1 cellular context compared by ENCODE assay signal in genomic region chr9:126527109-126527825, GRCh38.
TF ChIP-seq lines count a peak whose summit lies in the region.

No MANE protein-coding gene starts in this region.

TF ChIP-seq in HepG2, 621 proteins besides CTCF, POLR2A, EP300 and RAD21 (continued from another document and continues in another):
- TF ChIP-seq, protein P1, sequence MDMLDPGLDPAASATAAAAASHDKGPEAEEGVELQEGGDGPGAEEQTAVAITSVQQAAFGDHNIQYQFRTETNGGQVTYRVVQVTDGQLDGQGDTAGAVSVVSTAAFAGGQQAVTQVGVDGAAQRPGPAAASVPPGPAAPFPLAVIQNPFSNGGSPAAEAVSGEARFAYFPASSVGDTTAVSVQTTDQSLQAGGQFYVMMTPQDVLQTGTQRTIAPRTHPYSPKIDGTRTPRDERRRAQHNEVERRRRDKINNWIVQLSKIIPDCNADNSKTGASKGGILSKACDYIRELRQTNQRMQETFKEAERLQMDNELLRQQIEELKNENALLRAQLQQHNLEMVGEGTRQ (IDR thresholded peaks at IDR 0.05; ENCODE audit: low read depth, low read length), result no peak; the same call in 1 of the 2 replicates
- TF ChIP-seq, protein P1 (CRISPR knock-in tag; IDR thresholded peaks at IDR 0.05; ENCODE audit: borderline replicate concordance), result no peak
- TF ChIP-seq, protein P2, sequence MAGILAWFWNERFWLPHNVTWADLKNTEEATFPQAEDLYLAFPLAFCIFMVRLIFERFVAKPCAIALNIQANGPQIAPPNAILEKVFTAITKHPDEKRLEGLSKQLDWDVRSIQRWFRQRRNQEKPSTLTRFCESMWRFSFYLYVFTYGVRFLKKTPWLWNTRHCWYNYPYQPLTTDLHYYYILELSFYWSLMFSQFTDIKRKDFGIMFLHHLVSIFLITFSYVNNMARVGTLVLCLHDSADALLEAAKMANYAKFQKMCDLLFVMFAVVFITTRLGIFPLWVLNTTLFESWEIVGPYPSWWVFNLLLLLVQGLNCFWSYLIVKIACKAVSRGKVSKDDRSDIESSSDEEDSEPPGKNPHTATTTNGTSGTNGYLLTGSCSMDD (CRISPR knock-in tag; IDR thresholded peaks at IDR 0.05), result no peak
- no peak for TF ChIP-seq ZNF234 (CRISPR knock-in tag; conservative IDR thresholded peaks at IDR 0.05)
- TF ChIP-seq ETV6 (CRISPR knock-in tag; conservative IDR thresholded peaks at IDR 0.05), result no peak
- TF ChIP-seq ZNF646 (CRISPR knock-in tag; IDR thresholded peaks at IDR 0.05), result no peak
- 0 out of 2 replicates have a peak, but pooled peaks have one; percentile 31 for TF ChIP-seq POLR2AphosphoS5 (IDR thresholded peaks at IDR 0.05; ENCODE audit: low read depth, low read length)
- TF ChIP-seq, protein P3, sequence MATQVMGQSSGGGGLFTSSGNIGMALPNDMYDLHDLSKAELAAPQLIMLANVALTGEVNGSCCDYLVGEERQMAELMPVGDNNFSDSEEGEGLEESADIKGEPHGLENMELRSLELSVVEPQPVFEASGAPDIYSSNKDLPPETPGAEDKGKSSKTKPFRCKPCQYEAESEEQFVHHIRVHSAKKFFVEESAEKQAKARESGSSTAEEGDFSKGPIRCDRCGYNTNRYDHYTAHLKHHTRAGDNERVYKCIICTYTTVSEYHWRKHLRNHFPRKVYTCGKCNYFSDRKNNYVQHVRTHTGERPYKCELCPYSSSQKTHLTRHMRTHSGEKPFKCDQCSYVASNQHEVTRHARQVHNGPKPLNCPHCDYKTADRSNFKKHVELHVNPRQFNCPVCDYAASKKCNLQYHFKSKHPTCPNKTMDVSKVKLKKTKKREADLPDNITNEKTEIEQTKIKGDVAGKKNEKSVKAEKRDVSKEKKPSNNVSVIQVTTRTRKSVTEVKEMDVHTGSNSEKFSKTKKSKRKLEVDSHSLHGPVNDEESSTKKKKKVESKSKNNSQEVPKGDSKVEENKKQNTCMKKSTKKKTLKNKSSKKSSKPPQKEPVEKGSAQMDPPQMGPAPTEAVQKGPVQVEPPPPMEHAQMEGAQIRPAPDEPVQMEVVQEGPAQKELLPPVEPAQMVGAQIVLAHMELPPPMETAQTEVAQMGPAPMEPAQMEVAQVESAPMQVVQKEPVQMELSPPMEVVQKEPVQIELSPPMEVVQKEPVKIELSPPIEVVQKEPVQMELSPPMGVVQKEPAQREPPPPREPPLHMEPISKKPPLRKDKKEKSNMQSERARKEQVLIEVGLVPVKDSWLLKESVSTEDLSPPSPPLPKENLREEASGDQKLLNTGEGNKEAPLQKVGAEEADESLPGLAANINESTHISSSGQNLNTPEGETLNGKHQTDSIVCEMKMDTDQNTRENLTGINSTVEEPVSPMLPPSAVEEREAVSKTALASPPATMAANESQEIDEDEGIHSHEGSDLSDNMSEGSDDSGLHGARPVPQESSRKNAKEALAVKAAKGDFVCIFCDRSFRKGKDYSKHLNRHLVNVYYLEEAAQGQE (IDR thresholded peaks at IDR 0.05; ENCODE audit: borderline replicate concordance in 1 of 2, low read depth in 1 of 2, low read length in 2 of 2), result no peak
- TF ChIP-seq ISX (CRISPR knock-in tag; conservative IDR thresholded peaks at IDR 0.05), result no peak
- no peak for TF ChIP-seq ZNF296 (CRISPR knock-in tag; conservative IDR thresholded peaks at IDR 0.05)
- no peak for TF ChIP-seq ZIK1 (CRISPR knock-in tag; IDR thresholded peaks at IDR 0.05; ENCODE audit: borderline replicate concordance, low read depth)
- TF ChIP-seq, protein P4, sequence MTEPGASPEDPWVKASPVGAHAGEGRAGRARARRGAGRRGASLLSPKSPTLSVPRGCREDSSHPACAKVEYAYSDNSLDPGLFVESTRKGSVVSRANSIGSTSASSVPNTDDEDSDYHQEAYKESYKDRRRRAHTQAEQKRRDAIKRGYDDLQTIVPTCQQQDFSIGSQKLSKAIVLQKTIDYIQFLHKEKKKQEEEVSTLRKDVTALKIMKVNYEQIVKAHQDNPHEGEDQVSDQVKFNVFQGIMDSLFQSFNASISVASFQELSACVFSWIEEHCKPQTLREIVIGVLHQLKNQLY (CRISPR knock-in tag; IDR thresholded peaks at IDR 0.05), result peak; percentile 88
- no peak for TF ChIP-seq NFE2L2 (IDR thresholded peaks at IDR 0.05; ENCODE audit: low read length)
- TF ChIP-seq SRSF4 (IDR thresholded peaks at IDR 0.05; ENCODE audit: low read depth, low read length, poor library complexity, severe bottlenecking), result no peak
- TF ChIP-seq GLI4 (CRISPR knock-in tag; IDR thresholded peaks at IDR 0.05; ENCODE audit: borderline replicate concordance), result no peak
- TF ChIP-seq CHCHD3 (CRISPR knock-in tag; IDR thresholded peaks at IDR 0.05), result no peak
- TF ChIP-seq, protein P5, sequence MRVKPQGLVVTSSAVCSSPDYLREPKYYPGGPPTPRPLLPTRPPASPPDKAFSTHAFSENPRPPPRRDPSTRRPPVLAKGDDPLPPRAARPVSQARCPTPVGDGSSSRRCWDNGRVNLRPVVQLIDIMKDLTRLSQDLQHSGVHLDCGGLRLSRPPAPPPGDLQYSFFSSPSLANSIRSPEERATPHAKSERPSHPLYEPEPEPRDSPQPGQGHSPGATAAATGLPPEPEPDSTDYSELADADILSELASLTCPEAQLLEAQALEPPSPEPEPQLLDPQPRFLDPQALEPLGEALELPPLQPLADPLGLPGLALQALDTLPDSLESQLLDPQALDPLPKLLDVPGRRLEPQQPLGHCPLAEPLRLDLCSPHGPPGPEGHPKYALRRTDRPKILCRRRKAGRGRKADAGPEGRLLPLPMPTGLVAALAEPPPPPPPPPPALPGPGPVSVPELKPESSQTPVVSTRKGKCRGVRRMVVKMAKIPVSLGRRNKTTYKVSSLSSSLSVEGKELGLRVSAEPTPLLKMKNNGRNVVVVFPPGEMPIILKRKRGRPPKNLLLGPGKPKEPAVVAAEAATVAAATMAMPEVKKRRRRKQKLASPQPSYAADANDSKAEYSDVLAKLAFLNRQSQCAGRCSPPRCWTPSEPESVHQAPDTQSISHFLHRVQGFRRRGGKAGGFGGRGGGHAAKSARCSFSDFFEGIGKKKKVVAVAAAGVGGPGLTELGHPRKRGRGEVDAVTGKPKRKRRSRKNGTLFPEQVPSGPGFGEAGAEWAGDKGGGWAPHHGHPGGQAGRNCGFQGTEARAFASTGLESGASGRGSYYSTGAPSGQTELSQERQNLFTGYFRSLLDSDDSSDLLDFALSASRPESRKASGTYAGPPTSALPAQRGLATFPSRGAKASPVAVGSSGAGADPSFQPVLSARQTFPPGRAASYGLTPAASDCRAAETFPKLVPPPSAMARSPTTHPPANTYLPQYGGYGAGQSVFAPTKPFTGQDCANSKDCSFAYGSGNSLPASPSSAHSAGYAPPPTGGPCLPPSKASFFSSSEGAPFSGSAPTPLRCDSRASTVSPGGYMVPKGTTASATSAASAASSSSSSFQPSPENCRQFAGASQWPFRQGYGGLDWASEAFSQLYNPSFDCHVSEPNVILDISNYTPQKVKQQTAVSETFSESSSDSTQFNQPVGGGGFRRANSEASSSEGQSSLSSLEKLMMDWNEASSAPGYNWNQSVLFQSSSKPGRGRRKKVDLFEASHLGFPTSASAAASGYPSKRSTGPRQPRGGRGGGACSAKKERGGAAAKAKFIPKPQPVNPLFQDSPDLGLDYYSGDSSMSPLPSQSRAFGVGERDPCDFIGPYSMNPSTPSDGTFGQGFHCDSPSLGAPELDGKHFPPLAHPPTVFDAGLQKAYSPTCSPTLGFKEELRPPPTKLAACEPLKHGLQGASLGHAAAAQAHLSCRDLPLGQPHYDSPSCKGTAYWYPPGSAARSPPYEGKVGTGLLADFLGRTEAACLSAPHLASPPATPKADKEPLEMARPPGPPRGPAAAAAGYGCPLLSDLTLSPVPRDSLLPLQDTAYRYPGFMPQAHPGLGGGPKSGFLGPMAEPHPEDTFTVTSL (CRISPR knock-in tag; IDR thresholded peaks at IDR 0.05; ENCODE audit: borderline replicate concordance), result peak; percentile 51; the same call in 1 of the 2 replicates
- TF ChIP-seq CREM (IDR thresholded peaks at IDR 0.05), result peak; percentile 89
- TF ChIP-seq CREM (CRISPR knock-in tag; IDR thresholded peaks at IDR 0.05), result no peak
- TF ChIP-seq MTERF4 (CRISPR knock-in tag; IDR thresholded peaks at IDR 0.05), result no peak
- no peak for TF ChIP-seq ZNF780A (CRISPR knock-in tag; IDR thresholded peaks at IDR 0.05)
- TF ChIP-seq, protein P6, sequence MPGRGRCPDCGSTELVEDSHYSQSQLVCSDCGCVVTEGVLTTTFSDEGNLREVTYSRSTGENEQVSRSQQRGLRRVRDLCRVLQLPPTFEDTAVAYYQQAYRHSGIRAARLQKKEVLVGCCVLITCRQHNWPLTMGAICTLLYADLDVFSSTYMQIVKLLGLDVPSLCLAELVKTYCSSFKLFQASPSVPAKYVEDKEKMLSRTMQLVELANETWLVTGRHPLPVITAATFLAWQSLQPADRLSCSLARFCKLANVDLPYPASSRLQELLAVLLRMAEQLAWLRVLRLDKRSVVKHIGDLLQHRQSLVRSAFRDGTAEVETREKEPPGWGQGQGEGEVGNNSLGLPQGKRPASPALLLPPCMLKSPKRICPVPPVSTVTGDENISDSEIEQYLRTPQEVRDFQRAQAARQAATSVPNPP (CRISPR knock-in tag; IDR thresholded peaks at IDR 0.05), result no peak
- TF ChIP-seq ZNF761 (CRISPR knock-in tag; conservative IDR thresholded peaks at IDR 0.05), result 0 out of 2 replicates have a peak, but pooled peaks have one; percentile 8
- TF ChIP-seq, protein P7, sequence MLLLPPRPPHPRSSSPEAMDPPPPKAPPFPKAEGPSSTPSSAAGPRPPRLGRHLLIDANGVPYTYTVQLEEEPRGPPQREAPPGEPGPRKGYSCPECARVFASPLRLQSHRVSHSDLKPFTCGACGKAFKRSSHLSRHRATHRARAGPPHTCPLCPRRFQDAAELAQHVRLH (CRISPR knock-in tag; IDR thresholded peaks at IDR 0.05; ENCODE audit: borderline replicate concordance, low read depth), result peak; percentile 49; the same call in 1 of the 2 replicates
- TF ChIP-seq ZNF710 (CRISPR knock-in tag; IDR thresholded peaks at IDR 0.05; ENCODE audit: borderline replicate concordance), result peak; percentile 91
- peak; percentile 80; the same call in 1 of the 2 replicates for TF ChIP-seq SOX13 (IDR thresholded peaks at IDR 0.05)
- TF ChIP-seq SOX13 (CRISPR knock-in tag; conservative IDR thresholded peaks at IDR 0.05 in 1 of 2, IDR thresholded peaks at IDR 0.05 in 1 of 2), result peak in 1 of 2 experiments; percentile 95; a peak in 2 of 4 replicates
- no peak for TF ChIP-seq ZNF484 (CRISPR knock-in tag; IDR thresholded peaks at IDR 0.05; ENCODE audit: borderline replicate concordance, low read depth)
- no peak for TF ChIP-seq YEATS2 (CRISPR knock-in tag; IDR thresholded peaks at IDR 0.05; ENCODE audit: borderline replicate concordance)
- TF ChIP-seq TOPORS (CRISPR knock-in tag; IDR thresholded peaks at IDR 0.05), result no peak
